Comparison of ENCODE assay signal across 1 cellular context in genomic region chr4:108965472-108966076, GRCh38.
TF ChIP-seq lines count a peak whose summit lies in the region.

No MANE protein-coding gene starts in this region.

TF ChIP-seq in K562, 482 proteins besides CTCF, POLR2A, EP300 and RAD21 (continued from another document):
- TF ChIP-seq, protein P1, sequence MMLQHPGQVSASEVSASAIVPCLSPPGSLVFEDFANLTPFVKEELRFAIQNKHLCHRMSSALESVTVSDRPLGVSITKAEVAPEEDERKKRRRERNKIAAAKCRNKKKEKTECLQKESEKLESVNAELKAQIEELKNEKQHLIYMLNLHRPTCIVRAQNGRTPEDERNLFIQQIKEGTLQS (IDR thresholded peaks at IDR 0.05): no peak
- TF ChIP-seq, protein P1 (CRISPR knock-in tag; conservative IDR thresholded peaks at IDR 0.05): no peak
- no peak for TF ChIP-seq HLTF (IDR thresholded peaks at IDR 0.05)
- no peak for TF ChIP-seq MXD1 (CRISPR knock-in tag; IDR thresholded peaks at IDR 0.05; ENCODE audit: borderline replicate concordance, poor library complexity, severe bottlenecking)
- peak; percentile 95 for TF ChIP-seq ZNF316 (IDR thresholded peaks at IDR 0.05)
- TF ChIP-seq FOXA3 (CRISPR knock-in tag; conservative IDR thresholded peaks at IDR 0.05 in 1 of 2, IDR thresholded peaks at IDR 0.05 in 1 of 2): no peak
- no peak for TF ChIP-seq ZNF282 (CRISPR knock-in tag; IDR thresholded peaks at IDR 0.05)
- no peak for TF ChIP-seq AFF4 (CRISPR knock-in tag; IDR thresholded peaks at IDR 0.05)
- peak; percentile 90 for TF ChIP-seq C11orf30 (IDR thresholded peaks at IDR 0.05; ENCODE audit: low read depth)
- peak; percentile 88 for TF ChIP-seq MAFK (IDR thresholded peaks at IDR 0.05; ENCODE audit: low read length)
- TF ChIP-seq OTX1 (CRISPR knock-in tag; IDR thresholded peaks at IDR 0.05): no peak
- no peak for TF ChIP-seq STAT6 (CRISPR knock-in tag; IDR thresholded peaks at IDR 0.05)
- no peak for TF ChIP-seq SMAD4 (CRISPR knock-in tag; conservative IDR thresholded peaks at IDR 0.05)
- no peak for TF ChIP-seq ZNF3 (CRISPR knock-in tag; IDR thresholded peaks at IDR 0.05)
- peak; percentile 79 for TF ChIP-seq MAFG (tag; conservative IDR thresholded peaks at IDR 0.05)
- TF ChIP-seq, protein P2, sequence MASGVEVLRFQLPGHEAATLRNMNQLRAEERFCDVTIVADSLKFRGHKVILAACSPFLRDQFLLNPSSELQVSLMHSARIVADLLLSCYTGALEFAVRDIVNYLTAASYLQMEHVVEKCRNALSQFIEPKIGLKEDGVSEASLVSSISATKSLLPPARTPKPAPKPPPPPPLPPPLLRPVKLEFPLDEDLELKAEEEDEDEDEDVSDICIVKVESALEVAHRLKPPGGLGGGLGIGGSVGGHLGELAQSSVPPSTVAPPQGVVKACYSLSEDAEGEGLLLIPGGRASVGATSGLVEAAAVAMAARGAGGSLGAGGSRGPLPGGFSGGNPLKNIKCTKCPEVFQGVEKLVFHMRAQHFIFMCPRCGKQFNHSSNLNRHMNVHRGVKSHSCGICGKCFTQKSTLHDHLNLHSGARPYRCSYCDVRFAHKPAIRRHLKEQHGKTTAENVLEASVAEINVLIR (CRISPR knock-in tag; IDR thresholded peaks at IDR 0.05): no peak
- TF ChIP-seq, protein P3, sequence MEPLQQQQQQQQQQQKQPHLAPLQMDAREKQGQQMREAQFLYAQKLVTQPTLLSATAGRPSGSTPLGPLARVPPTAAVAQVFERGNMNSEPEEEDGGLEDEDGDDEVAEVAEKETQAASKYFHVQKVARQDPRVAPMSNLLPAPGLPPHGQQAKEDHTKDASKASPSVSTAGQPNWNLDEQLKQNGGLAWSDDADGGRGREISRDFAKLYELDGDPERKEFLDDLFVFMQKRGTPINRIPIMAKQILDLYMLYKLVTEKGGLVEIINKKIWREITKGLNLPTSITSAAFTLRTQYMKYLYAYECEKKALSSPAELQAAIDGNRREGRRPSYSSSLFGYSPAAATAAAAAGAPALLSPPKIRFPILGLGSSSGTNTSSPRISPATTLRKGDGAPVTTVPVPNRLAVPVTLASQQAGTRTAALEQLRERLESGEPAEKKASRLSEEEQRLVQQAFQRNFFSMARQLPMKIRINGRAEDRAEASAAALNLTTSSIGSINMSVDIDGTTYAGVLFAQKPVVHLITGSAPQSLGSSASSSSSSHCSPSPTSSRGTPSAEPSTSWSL (CRISPR knock-in tag; IDR thresholded peaks at IDR 0.05; ENCODE audit: borderline replicate concordance): no peak
- TF ChIP-seq MAFF (IDR thresholded peaks at IDR 0.05; ENCODE audit: low read length): peak; percentile 91
- no peak for TF ChIP-seq CBX8 (IDR thresholded peaks at IDR 0.05; ENCODE audit: borderline replicate concordance, extremely low read depth, low read depth, low read length, poor library complexity, severe bottlenecking)
- TF ChIP-seq, protein P4, sequence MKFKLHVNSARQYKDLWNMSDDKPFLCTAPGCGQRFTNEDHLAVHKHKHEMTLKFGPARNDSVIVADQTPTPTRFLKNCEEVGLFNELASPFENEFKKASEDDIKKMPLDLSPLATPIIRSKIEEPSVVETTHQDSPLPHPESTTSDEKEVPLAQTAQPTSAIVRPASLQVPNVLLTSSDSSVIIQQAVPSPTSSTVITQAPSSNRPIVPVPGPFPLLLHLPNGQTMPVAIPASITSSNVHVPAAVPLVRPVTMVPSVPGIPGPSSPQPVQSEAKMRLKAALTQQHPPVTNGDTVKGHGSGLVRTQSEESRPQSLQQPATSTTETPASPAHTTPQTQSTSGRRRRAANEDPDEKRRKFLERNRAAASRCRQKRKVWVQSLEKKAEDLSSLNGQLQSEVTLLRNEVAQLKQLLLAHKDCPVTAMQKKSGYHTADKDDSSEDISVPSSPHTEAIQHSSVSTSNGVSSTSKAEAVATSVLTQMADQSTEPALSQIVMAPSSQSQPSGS (CRISPR knock-in tag; IDR thresholded peaks at IDR 0.05): no peak
